In genomic region chr7:157818701-157819516, GRCh38 we compare ENCODE assay signal across 22 cellular contexts.
DNase-seq lines count a peak whose midpoint lies in the region; ATAC-seq lines count a peak whose summit lies in the region.
"Had no signal": no experiment of that assay in that cellular context is flagged by ENCODE, and none has a peak within 500 bp of the region (broad histone marks: within the 10 kb centered on the region; RNA-seq: fewer than 3 reads in every experiment).

No MANE protein-coding gene starts in this region.

- H3K4me3 ChIP-seq in iPS-18c (ENCODE audit: insufficient read depth, low read depth, low read length) = peak overlapping the region; percentile 15; the same call in 1 of the 2 replicates
- no peak overlapping the region for H3K4me3 ChIP-seq in neuronal stem cell (ENCODE audit: low read length in 2 of 2)
- H3K4me3 ChIP-seq in aorta (ENCODE audit: low read length in 2 of 2) = no peak overlapping the region
- H3K4me3 ChIP-seq: A549; BLaER1 treated with 17β-estradiol and CSF1 and Interleukin-3, amounts not matched to agents 10 nM and 100 nM had no signal

- H3K4me1 ChIP-seq in neuronal stem cell (ENCODE audit: control insufficient read depth in 2 of 2, insufficient read depth in 1 of 2, low read depth in 1 of 2, low read length in 2 of 2) (peaks cover 21 to 24% of the 10 kb centered on the region in 2 donors), aorta (ENCODE audit: control insufficient read depth in 1 of 2, insufficient read depth in 2 of 2, low read length in 2 of 2) (no peaks in the 10 kb centered on the region)
- H3K4me1 ChIP-seq: A549 had no signal

- DNase-seq in NCI-H69 (lab: John Stamatoyannopoulos, UW) = peak; percentile 51
- DNase-seq in neuronal stem cell (ENCODE audit: low spot score) = no peak
- DNase-seq in aorta = peak; percentile 27 to 45
- DNase-seq in activated CD8-positive, alpha-beta memory T cell treated with anti-CD3 and anti-CD28 coated beads, Interleukin-2, amount 50 U/mL, for 48 hours = no peak
- DNase-seq in left lobe of liver (ENCODE audit: low spot score) = no peak
- DNase-seq: AML-193; CD4-positive, alpha-beta T cell; GOT3; HCEC 1CT; IMR-90; NCI-H1092; NCI-H1417 treated with DMSO at 0.1 percent for 48 hours; NCI-H1694 treated with DMSO at 0.1 percent for 48 hours; NCI-H2081; NCI-H2171; NCI-H524; NCI-H774 had no signal

- peak overlapping the region; percentile 82 for H3K23ac ChIP-seq in neuronal stem cell (ENCODE audit: low read depth, low read length, poor library complexity)

- no peak overlapping the region for H3K14ac ChIP-seq in neuronal stem cell (ENCODE audit: low read length)

- H2BK5ac ChIP-seq in neuronal stem cell (ENCODE audit: low read length) = no peak overlapping the region

- H2BK12ac ChIP-seq in neuronal stem cell (ENCODE audit: low read length) = peak overlapping the region; percentile 76

- H3K4ac ChIP-seq in neuronal stem cell (ENCODE audit: low read length) = peak overlapping the region; percentile 44

- no peak overlapping the region for H3K9ac ChIP-seq in neuronal stem cell (ENCODE audit: low read depth, low read length, poor library complexity)
- H3K9ac ChIP-seq: BLaER1 treated with 17β-estradiol and CSF1 and Interleukin-3, amounts not matched to agents 10 nM and 100 nM; KMS-11 had no signal

- WGBS in neuronal stem cell (ENCODE audit: extremely low coverage in 2 of 2, insufficient read length in 2 of 2, insufficient replicate concordance in 1 of 2), 2 donors = 100% methylated on average over 1 of the region's 25 CpGs; no CpG with 5 or more reads in 1 of the 2 donors
- 66 to 72% methylated on average over 25 of the region's 25 CpGs for WGBS in aorta, 2 donors

- peak overlapping the region; percentile 95 for H2AK5ac ChIP-seq in neuronal stem cell (ENCODE audit: low read depth, low read length)

- H4K91ac ChIP-seq in neuronal stem cell (ENCODE audit: low read depth, low read length, poor library complexity) = no peak overlapping the region

- H3K27ac ChIP-seq in neuronal stem cell (replicated peaks; ENCODE audit: low read length) (no peak overlapping the region), aorta (ENCODE audit: low read depth in 1 of 2, low read length in 2 of 2) (no peak overlapping the region)
- H3K27ac ChIP-seq: A549; BLaER1 treated with 17β-estradiol and CSF1 and Interleukin-3, amounts not matched to agents 10 nM and 100 nM; KMS-11 had no signal

- H3K27me3 ChIP-seq in neuronal stem cell (ENCODE audit: control insufficient read depth in 3 of 3, insufficient read depth in 3 of 3, low read depth in 1 of 3, low read length in 3 of 3) (no peaks in the 10 kb centered on the region), aorta (ENCODE audit: control insufficient read depth in 1 of 2, insufficient read depth in 2 of 2, low read length in 1 of 2) (no peaks in the 10 kb centered on the region)
- H3K27me3 ChIP-seq: BLaER1 treated with 17β-estradiol and CSF1 and Interleukin-3, amounts not matched to agents 10 nM and 100 nM had no signal

- peak overlapping the region; percentile 84 for H3K18ac ChIP-seq in neuronal stem cell (ENCODE audit: low read length)

- H3K4me2 ChIP-seq in neuronal stem cell (ENCODE audit: insufficient read depth, low read length, poor library complexity, severe bottlenecking) = no peak overlapping the region
- H3K4me2 ChIP-seq: A549; BLaER1 treated with 17β-estradiol and CSF1 and Interleukin-3, amounts not matched to agents 10 nM and 100 nM; KMS-11 had no signal

- H3K9me3 ChIP-seq in iPS-18c (ENCODE audit: control insufficient read depth, insufficient read depth, low read length) (peaks cover 54% of the 10 kb centered on the region), neuronal stem cell (replicated peaks in 1 of 2; ENCODE audit: control insufficient read depth in 2 of 2, insufficient read depth in 1 of 2, low read depth in 1 of 2, low read length in 2 of 2) (peaks cover 0 to 3% of the 10 kb centered on the region in 2 donors), aorta (ENCODE audit: control insufficient read depth, low read length) (no peaks in the 10 kb centered on the region)
- H3K9me3 ChIP-seq: A549; BLaER1 treated with 17β-estradiol and CSF1 and Interleukin-3, amounts not matched to agents 10 nM and 100 nM had no signal

- intact Hi-C loops in aorta (cut with DNase I) = no loop called here

- H2BK120ac ChIP-seq in neuronal stem cell (ENCODE audit: low read depth, low read length) = no peak overlapping the region

- H2AFZ ChIP-seq in neuronal stem cell (ENCODE audit: low read length) = no peak overlapping the region

- H3K79me1 ChIP-seq in neuronal stem cell (ENCODE audit: low read depth, low read length) = peaks cover 3% of the 10 kb centered on the region

- H3K36me3 ChIP-seq in neuronal stem cell (replicated peaks in 1 of 2; ENCODE audit: control insufficient read depth in 2 of 2, insufficient read depth in 2 of 2, low read length in 2 of 2) (peaks cover 0 to 2% of the 10 kb centered on the region in 2 donors), aorta (ENCODE audit: control insufficient read depth in 1 of 2, insufficient read depth in 2 of 2, low read length in 1 of 2) (no peaks in the 10 kb centered on the region)
- H3K36me3 ChIP-seq: BLaER1 treated with 17β-estradiol and CSF1 and Interleukin-3, amounts not matched to agents 10 nM and 100 nM had no signal

- H2BK15ac ChIP-seq in neuronal stem cell (ENCODE audit: low read length) = peak overlapping the region; percentile 55

- H4K8ac ChIP-seq in neuronal stem cell (ENCODE audit: low read depth, low read length) = no peak overlapping the region

- ATAC-seq in aorta (ENCODE audit: low FRiP score) (no peak), left lobe of liver (no peak), GM21447 (IDR thresholded peaks at IDR 0.05; ENCODE audit: unreplicated experiment) (no peak)
- ATAC-seq: A549 had no signal

Comparison
In these comparisons a context has a peak if more than half of its experiments do, and no peak if none do; other contexts are left out.
1. DNase-seq: peak in NCI-H69 (single experiment) and aorta (2 of 2); none in neuronal stem cell (single experiment), activated CD8-positive, alpha-beta memory T cell treated with anti-CD3 and anti-CD28 coated beads, Interleukin-2, amount 50 U/mL, for 48 hours (single experiment) and left lobe of liver (single experiment).